2 cellular contexts compared by ENCODE assay signal in genomic region chr19:11382898-11383705, GRCh38.
TF ChIP-seq lines count a peak whose summit lies in the region.

No MANE protein-coding gene starts in this region.

TF ChIP-seq in Ishikawa, 13 proteins besides CTCF, POLR2A, EP300 and RAD21:
- TF ChIP-seq TCF12 (IDR thresholded peaks at IDR 0.05; ENCODE audit: low read depth): peak; percentile 46; the same call in 1 of the 2 replicates
- TF ChIP-seq NFIC (IDR thresholded peaks at IDR 0.05): no peak
- TF ChIP-seq USF1 (IDR thresholded peaks at IDR 0.05): no peak
- no peak for TF ChIP-seq FOXM1 (IDR thresholded peaks at IDR 0.05; ENCODE audit: borderline replicate concordance, low read depth)
- 0 out of 2 replicates have a peak, but pooled peaks have one; percentile 16 for TF ChIP-seq TEAD4 (IDR thresholded peaks at IDR 0.05)
- TF ChIP-seq EGR1 (IDR thresholded peaks at IDR 0.05): no peak
- TF ChIP-seq YY1 (IDR thresholded peaks at IDR 0.05; ENCODE audit: low read depth): no peak
- no peak for TF ChIP-seq TAF1 (IDR thresholded peaks at IDR 0.05; ENCODE audit: low read depth)
- no peak for TF ChIP-seq MAX (IDR thresholded peaks at IDR 0.05)
- TF ChIP-seq REST (IDR thresholded peaks at IDR 0.05; ENCODE audit: low read depth): no peak
- TF ChIP-seq CEBPB (IDR thresholded peaks at IDR 0.05): no peak
- peak; percentile 23; the same call in 1 of the 2 replicates for TF ChIP-seq ZBTB7A (IDR thresholded peaks at IDR 0.05; ENCODE audit: low read depth)
- no peak for TF ChIP-seq CREB1 (IDR thresholded peaks at IDR 0.05; ENCODE audit: low read depth)

TF ChIP-seq in HepG2, 621 proteins besides CTCF, POLR2A, EP300 and RAD21 (continues in another document):
- TF ChIP-seq SIN3A (IDR thresholded peaks at IDR 0.05; ENCODE audit: borderline replicate concordance, low read depth, low read length) (peak; percentile 28; the same call in 1 of the 2 replicates), ZNF770 (CRISPR knock-in tag; IDR thresholded peaks at IDR 0.05) (peak; percentile 92), ETV5 (CRISPR knock-in tag; IDR thresholded peaks at IDR 0.05; ENCODE audit: borderline replicate concordance) (0 out of 2 replicates have a peak, but pooled peaks have one; percentile 31), MAF1 (CRISPR knock-in tag; IDR thresholded peaks at IDR 0.05; ENCODE audit: borderline replicate concordance) (0 out of 2 replicates have a peak, but pooled peaks have one; percentile 11), FOXA1 (IDR thresholded peaks at IDR 0.05) (no peak), FOXA1 (CRISPR knock-in tag; IDR thresholded peaks at IDR 0.05) (peak; percentile 57), ZGPAT (CRISPR knock-in tag; IDR thresholded peaks at IDR 0.05) (peak; percentile 53; the same call in 1 of the 2 replicates), POGZ (CRISPR knock-in tag; IDR thresholded peaks at IDR 0.05) (0 out of 2 replicates have a peak, but pooled peaks have one; percentile 20), MEIS2 (CRISPR knock-in tag; IDR thresholded peaks at IDR 0.05) (0 out of 2 replicates have a peak, but pooled peaks have one; percentile 39), KLF12 (CRISPR knock-in tag; IDR thresholded peaks at IDR 0.05; ENCODE audit: borderline replicate concordance) (peak; percentile 18; the same call in 1 of the 2 replicates), ZNF354B (CRISPR knock-in tag; IDR thresholded peaks at IDR 0.05) (no peak), NR2F6 (IDR thresholded peaks at IDR 0.05) (no peak), NR2F6 (CRISPR knock-in tag; IDR thresholded peaks at IDR 0.05) (peak; percentile 46; the same call in 1 of the 2 replicates), CBFB (CRISPR knock-in tag; IDR thresholded peaks at IDR 0.05) (0 out of 2 replicates have a peak, but pooled peaks have one; percentile 29), RFXAP (CRISPR knock-in tag; IDR thresholded peaks at IDR 0.05; ENCODE audit: borderline replicate concordance) (peak; percentile 77; the same call in 1 of the 2 replicates), ZMYM3 (CRISPR knock-in tag; IDR thresholded peaks at IDR 0.05) (peak; percentile 56), ZNF691 (CRISPR knock-in tag; IDR thresholded peaks at IDR 0.05; ENCODE audit: borderline replicate concordance, low read depth) (peak; percentile 48; the same call in 1 of the 2 replicates), MIER2 (CRISPR knock-in tag; IDR thresholded peaks at IDR 0.05) (no peak), HIVEP1 (CRISPR knock-in tag; IDR thresholded peaks at IDR 0.05) (no peak), SPEN (CRISPR knock-in tag; IDR thresholded peaks at IDR 0.05; ENCODE audit: low read depth) (peak; percentile 41), ZNF569 (CRISPR knock-in tag; IDR thresholded peaks at IDR 0.05; ENCODE audit: borderline replicate concordance) (no peak), ZNF572 (CRISPR knock-in tag; IDR thresholded peaks at IDR 0.05) (0 out of 2 replicates have a peak, but pooled peaks have one; percentile 71), MXI1 (IDR thresholded peaks at IDR 0.05; ENCODE audit: borderline replicate concordance, low read depth, low read length) (peak; percentile 32; the same call in 1 of the 3 replicates), ZNF883 (CRISPR knock-in tag; IDR thresholded peaks at IDR 0.05; ENCODE audit: not compliant biosample characterization) (no peak), ZNF790 (CRISPR knock-in tag; IDR thresholded peaks at IDR 0.05; ENCODE audit: borderline replicate concordance) (peak; percentile 71; the same call in 1 of the 2 replicates), ISL2 (CRISPR knock-in tag; IDR thresholded peaks at IDR 0.05) (peak; percentile 32; the same call in 1 of the 2 replicates), ZBTB2 (CRISPR knock-in tag; IDR thresholded peaks at IDR 0.05; ENCODE audit: low read depth) (0 out of 2 replicates have a peak, but pooled peaks have one; percentile 60), ZNF557 (CRISPR knock-in tag; IDR thresholded peaks at IDR 0.05) (no peak), MAX (IDR thresholded peaks at IDR 0.05) (peak; percentile 74), ARNT2 (CRISPR knock-in tag; IDR thresholded peaks at IDR 0.05; ENCODE audit: low read depth) (peak; percentile 42; the same call in 1 of the 2 replicates), ZMYM2 (CRISPR knock-in tag; IDR thresholded peaks at IDR 0.05) (peak; percentile 99), HOXA3 (CRISPR knock-in tag; IDR thresholded peaks at IDR 0.05) (peak; percentile 84), ZFX (CRISPR knock-in tag; IDR thresholded peaks at IDR 0.05; ENCODE audit: low read depth) (peak; percentile 64)
- TF ChIP-seq, protein P1, sequence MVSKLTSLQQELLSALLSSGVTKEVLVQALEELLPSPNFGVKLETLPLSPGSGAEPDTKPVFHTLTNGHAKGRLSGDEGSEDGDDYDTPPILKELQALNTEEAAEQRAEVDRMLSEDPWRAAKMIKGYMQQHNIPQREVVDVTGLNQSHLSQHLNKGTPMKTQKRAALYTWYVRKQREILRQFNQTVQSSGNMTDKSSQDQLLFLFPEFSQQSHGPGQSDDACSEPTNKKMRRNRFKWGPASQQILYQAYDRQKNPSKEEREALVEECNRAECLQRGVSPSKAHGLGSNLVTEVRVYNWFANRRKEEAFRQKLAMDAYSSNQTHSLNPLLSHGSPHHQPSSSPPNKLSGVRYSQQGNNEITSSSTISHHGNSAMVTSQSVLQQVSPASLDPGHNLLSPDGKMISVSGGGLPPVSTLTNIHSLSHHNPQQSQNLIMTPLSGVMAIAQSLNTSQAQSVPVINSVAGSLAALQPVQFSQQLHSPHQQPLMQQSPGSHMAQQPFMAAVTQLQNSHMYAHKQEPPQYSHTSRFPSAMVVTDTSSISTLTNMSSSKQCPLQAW (CRISPR knock-in tag; IDR thresholded peaks at IDR 0.05): 0 out of 2 replicates have a peak, but pooled peaks have one; percentile 19
- TF ChIP-seq, protein P2, sequence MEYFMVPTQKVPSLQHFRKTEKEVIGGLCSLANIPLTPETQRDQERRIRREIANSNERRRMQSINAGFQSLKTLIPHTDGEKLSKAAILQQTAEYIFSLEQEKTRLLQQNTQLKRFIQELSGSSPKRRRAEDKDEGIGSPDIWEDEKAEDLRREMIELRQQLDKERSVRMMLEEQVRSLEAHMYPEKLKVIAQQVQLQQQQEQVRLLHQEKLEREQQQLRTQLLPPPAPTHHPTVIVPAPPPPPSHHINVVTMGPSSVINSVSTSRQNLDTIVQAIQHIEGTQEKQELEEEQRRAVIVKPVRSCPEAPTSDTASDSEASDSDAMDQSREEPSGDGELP (IDR thresholded peaks at IDR 0.05; ENCODE audit: borderline replicate concordance, low read depth): peak; percentile 60; the same call in 1 of the 2 replicates
- TF ChIP-seq, protein P3, sequence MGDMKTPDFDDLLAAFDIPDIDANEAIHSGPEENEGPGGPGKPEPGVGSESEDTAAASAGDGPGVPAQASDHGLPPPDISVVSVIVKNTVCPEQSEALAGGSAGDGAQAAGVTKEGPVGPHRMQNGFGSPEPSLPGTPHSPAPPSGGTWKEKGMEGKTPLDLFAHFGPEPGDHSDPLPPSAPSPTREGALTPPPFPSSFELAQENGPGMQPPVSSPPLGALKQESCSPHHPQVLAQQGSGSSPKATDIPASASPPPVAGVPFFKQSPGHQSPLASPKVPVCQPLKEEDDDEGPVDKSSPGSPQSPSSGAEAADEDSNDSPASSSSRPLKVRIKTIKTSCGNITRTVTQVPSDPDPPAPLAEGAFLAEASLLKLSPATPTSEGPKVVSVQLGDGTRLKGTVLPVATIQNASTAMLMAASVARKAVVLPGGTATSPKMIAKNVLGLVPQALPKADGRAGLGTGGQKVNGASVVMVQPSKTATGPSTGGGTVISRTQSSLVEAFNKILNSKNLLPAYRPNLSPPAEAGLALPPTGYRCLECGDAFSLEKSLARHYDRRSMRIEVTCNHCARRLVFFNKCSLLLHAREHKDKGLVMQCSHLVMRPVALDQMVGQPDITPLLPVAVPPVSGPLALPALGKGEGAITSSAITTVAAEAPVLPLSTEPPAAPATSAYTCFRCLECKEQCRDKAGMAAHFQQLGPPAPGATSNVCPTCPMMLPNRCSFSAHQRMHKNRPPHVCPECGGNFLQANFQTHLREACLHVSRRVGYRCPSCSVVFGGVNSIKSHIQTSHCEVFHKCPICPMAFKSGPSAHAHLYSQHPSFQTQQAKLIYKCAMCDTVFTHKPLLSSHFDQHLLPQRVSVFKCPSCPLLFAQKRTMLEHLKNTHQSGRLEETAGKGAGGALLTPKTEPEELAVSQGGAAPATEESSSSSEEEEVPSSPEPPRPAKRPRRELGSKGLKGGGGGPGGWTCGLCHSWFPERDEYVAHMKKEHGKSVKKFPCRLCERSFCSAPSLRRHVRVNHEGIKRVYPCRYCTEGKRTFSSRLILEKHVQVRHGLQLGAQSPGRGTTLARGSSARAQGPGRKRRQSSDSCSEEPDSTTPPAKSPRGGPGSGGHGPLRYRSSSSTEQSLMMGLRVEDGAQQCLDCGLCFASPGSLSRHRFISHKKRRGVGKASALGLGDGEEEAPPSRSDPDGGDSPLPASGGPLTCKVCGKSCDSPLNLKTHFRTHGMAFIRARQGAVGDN (CRISPR knock-in tag; IDR thresholded peaks at IDR 0.05): peak; percentile 83
- TF ChIP-seq, protein P4, sequence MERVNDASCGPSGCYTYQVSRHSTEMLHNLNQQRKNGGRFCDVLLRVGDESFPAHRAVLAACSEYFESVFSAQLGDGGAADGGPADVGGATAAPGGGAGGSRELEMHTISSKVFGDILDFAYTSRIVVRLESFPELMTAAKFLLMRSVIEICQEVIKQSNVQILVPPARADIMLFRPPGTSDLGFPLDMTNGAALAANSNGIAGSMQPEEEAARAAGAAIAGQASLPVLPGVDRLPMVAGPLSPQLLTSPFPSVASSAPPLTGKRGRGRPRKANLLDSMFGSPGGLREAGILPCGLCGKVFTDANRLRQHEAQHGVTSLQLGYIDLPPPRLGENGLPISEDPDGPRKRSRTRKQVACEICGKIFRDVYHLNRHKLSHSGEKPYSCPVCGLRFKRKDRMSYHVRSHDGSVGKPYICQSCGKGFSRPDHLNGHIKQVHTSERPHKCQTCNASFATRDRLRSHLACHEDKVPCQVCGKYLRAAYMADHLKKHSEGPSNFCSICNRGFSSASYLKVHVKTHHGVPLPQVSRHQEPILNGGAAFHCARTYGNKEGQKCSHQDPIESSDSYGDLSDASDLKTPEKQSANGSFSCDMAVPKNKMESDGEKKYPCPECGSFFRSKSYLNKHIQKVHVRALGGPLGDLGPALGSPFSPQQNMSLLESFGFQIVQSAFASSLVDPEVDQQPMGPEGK (CRISPR knock-in tag; IDR thresholded peaks at IDR 0.05): peak; percentile 72
- TF ChIP-seq, protein P5, sequence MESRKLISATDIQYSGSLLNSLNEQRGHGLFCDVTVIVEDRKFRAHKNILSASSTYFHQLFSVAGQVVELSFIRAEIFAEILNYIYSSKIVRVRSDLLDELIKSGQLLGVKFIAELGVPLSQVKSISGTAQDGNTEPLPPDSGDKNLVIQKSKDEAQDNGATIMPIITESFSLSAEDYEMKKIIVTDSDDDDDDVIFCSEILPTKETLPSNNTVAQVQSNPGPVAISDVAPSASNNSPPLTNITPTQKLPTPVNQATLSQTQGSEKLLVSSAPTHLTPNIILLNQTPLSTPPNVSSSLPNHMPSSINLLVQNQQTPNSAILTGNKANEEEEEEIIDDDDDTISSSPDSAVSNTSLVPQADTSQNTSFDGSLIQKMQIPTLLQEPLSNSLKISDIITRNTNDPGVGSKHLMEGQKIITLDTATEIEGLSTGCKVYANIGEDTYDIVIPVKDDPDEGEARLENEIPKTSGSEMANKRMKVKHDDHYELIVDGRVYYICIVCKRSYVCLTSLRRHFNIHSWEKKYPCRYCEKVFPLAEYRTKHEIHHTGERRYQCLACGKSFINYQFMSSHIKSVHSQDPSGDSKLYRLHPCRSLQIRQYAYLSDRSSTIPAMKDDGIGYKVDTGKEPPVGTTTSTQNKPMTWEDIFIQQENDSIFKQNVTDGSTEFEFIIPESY (CRISPR knock-in tag; IDR thresholded peaks at IDR 0.05): peak; percentile 73
